ENCODE assay signal across 21 cellular contexts in genomic region chr12:97837401-97837800, GRCh38.
DNase-seq lines count a peak whose midpoint lies in the region; ATAC-seq, FAIRE-seq and TF ChIP-seq lines count a peak whose summit lies in the region.
"Had no signal": no experiment of that assay in that cellular context is flagged by ENCODE, and none has a peak within 500 bp of the region (broad histone marks: within the 10 kb centered on the region; RNA-seq: fewer than 3 reads in every experiment).

No MANE protein-coding gene starts in this region.

- no peaks in the 10 kb centered on the region for H3K9me3 ChIP-seq in astrocyte (ENCODE audit: insufficient read depth, low read depth, low read length)
- no peaks in the 10 kb centered on the region for H3K9me3 ChIP-seq in hepatocyte (ENCODE audit: low read depth)
- H3K9me3 ChIP-seq: gastrocnemius medialis, right atrium auricular region had no signal

- no peak overlapping the region for H2AFZ ChIP-seq in astrocyte (ENCODE audit: low read depth, low read length)
- no peak overlapping the region for H2AFZ ChIP-seq in hepatocyte

- no peak for FAIRE-seq in astrocyte (lab: Jason Lieb, UNC)
- FAIRE-seq: K562 had no signal

- no peak overlapping the region for H3K4me3 ChIP-seq in astrocyte (ENCODE audit: insufficient read depth, low read depth, low read length)
- H3K4me3 ChIP-seq in hepatocyte: no peak overlapping the region
- H3K4me3 ChIP-seq: gastrocnemius medialis, K562, right atrium auricular region had no signal

- H3K27me3 Mint-ChIP-seq in astrocyte (ENCODE audit: low read depth, unreplicated experiment) (no peaks in the 10 kb centered on the region), natural killer cell (ENCODE audit: low read depth in 2 of 2) (no peaks in the 10 kb centered on the region)
- H3K27me3 Mint-ChIP-seq: activated CD4-positive, alpha-beta T cell treated with anti-CD3 and anti-CD28 coated beads, Interleukin-2, amount 10 ng/mL, durations not matched to agents 7 days and 5 days; activated T-cell treated with anti-CD3 and anti-CD28 coated beads, Interleukin-2, amount 50 U/mL, for 24 hours; CD8-positive, alpha-beta memory T cell; dendritic cell treated with granulocyte-macrophage colony-stimulating factor and Interleukin-4, amounts not matched to agents 40 ng/mL and 50 ng/mL, for 4 days; stimulated activated naive B cell treated with anti-CD40 and anti-IgM and Interleukin-4, amounts not matched to agents 10 μg/mL and 1 μg/mL and 100 μg/mL, for 72 hours had no signal

- DNase-seq in DMS53 (lab: John Stamatoyannopoulos, UW) (peak; percentile 28), DMS53 treated with DMSO at 0.1 percent for 48 hours (lab: John Stamatoyannopoulos, UW; ENCODE audit: unreplicated experiment) (no peak), astrocyte (ENCODE audit: low read depth) (peak; percentile 56), hepatocyte (ENCODE audit: low spot score) (peak; percentile 32), superior temporal gyrus (ENCODE audit: extremely low spot score) (peak; percentile 42), natural killer cell (no peak)
- no peak for DNase-seq in stimulated activated CD4-positive, alpha-beta T cell treated with anti-CD3 and anti-CD28 coated beads, Interleukin-4, amount 100 ng/mL, for 4 hours
- DNase-seq: activated CD4-positive, alpha-beta T cell treated with anti-CD3 and anti-CD28 coated beads, Interleukin-2, amount 10 ng/mL, durations not matched to agents 7 days and 5 days; activated T-cell treated with anti-CD3 and anti-CD28 coated beads, Interleukin-2, amount 50 U/mL, for 24 hours; CD8-positive, alpha-beta memory T cell; gastrocnemius medialis; H7; islet precursor cell; NCI-H187; NCI-H524 treated with DMSO at 0.1 percent for 48 hours; stimulated activated naive B cell treated with anti-CD40 and anti-IgM and Interleukin-4, amounts not matched to agents 10 μg/mL and 1 μg/mL and 100 μg/mL, for 72 hours had no signal

- H3K27ac Mint-ChIP-seq in astrocyte (ENCODE audit: unreplicated experiment) (no peak overlapping the region), natural killer cell (no peak overlapping the region)
- H3K27ac Mint-ChIP-seq: activated CD4-positive, alpha-beta T cell treated with anti-CD3 and anti-CD28 coated beads, Interleukin-2, amount 10 ng/mL, durations not matched to agents 7 days and 5 days; activated T-cell treated with anti-CD3 and anti-CD28 coated beads, Interleukin-2, amount 50 U/mL, for 24 hours; CD8-positive, alpha-beta memory T cell; dendritic cell treated with granulocyte-macrophage colony-stimulating factor and Interleukin-4, amounts not matched to agents 40 ng/mL and 50 ng/mL, for 4 days; stimulated activated naive B cell treated with anti-CD40 and anti-IgM and Interleukin-4, amounts not matched to agents 10 μg/mL and 1 μg/mL and 100 μg/mL, for 72 hours had no signal

- H3K27ac ChIP-seq in astrocyte (ENCODE audit: low read depth, low read length): no peak overlapping the region
- H3K27ac ChIP-seq in hepatocyte: no peak overlapping the region
- H3K27ac ChIP-seq: 22Rv1, gastrocnemius medialis, right atrium auricular region had no signal

- H3K79me2 ChIP-seq in astrocyte (ENCODE audit: insufficient read depth, low read length): no peaks in the 10 kb centered on the region
- no peaks in the 10 kb centered on the region for H3K79me2 ChIP-seq in hepatocyte

- H3K4me1 Mint-ChIP-seq in astrocyte (ENCODE audit: low read depth, unreplicated experiment) (peaks cover 10% of the 10 kb centered on the region), natural killer cell (no peaks in the 10 kb centered on the region)
- H3K4me1 Mint-ChIP-seq: activated CD4-positive, alpha-beta T cell treated with anti-CD3 and anti-CD28 coated beads, Interleukin-2, amount 10 ng/mL, durations not matched to agents 7 days and 5 days; CD8-positive, alpha-beta memory T cell; stimulated activated naive B cell treated with anti-CD40 and anti-IgM and Interleukin-4, amounts not matched to agents 10 μg/mL and 1 μg/mL and 100 μg/mL, for 72 hours had no signal

- H4K20me1 ChIP-seq in astrocyte (ENCODE audit: insufficient read depth, low read length): no peaks in the 10 kb centered on the region
- H4K20me1 ChIP-seq in hepatocyte (ENCODE audit: insufficient read depth, poor library complexity, severe bottlenecking): no peaks in the 10 kb centered on the region

- H3K9me3 Mint-ChIP-seq in astrocyte (ENCODE audit: unreplicated experiment) (no peaks in the 10 kb centered on the region), natural killer cell (peaks cover 6 to 8% of the 10 kb centered on the region in 2 donors)
- H3K9me3 Mint-ChIP-seq: activated CD4-positive, alpha-beta T cell treated with anti-CD3 and anti-CD28 coated beads, Interleukin-2, amount 10 ng/mL, durations not matched to agents 7 days and 5 days; activated T-cell treated with anti-CD3 and anti-CD28 coated beads, Interleukin-2, amount 50 U/mL, for 24 hours; dendritic cell treated with granulocyte-macrophage colony-stimulating factor and Interleukin-4, amounts not matched to agents 40 ng/mL and 50 ng/mL, for 4 days had no signal

- TF ChIP-seq CTCF in astrocyte (IDR thresholded peaks at IDR 0.05; ENCODE audit: insufficient read depth, low read depth, low read length) (no peak), hepatocyte (IDR thresholded peaks at IDR 0.05; ENCODE audit: poor library complexity) (no peak), natural killer cell (IDR thresholded peaks at IDR 0.05) (no peak)

- ATAC-seq in natural killer cell (no peak), HG03565 (IDR thresholded peaks at IDR 0.05; ENCODE audit: unreplicated experiment) (no peak)
- ATAC-seq: gastrocnemius medialis; K562; stimulated activated naive B cell treated with anti-CD40 and anti-IgM and Interleukin-4, amounts not matched to agents 10 μg/mL and 1 μg/mL and 100 μg/mL, for 72 hours had no signal

- no peaks in the 10 kb centered on the region for H3K36me3 Mint-ChIP-seq in astrocyte (ENCODE audit: low read depth, unreplicated experiment)
- no peaks in the 10 kb centered on the region for H3K36me3 Mint-ChIP-seq in natural killer cell
- H3K36me3 Mint-ChIP-seq: CD8-positive, alpha-beta memory T cell; stimulated activated naive B cell treated with anti-CD40 and anti-IgM and Interleukin-4, amounts not matched to agents 10 μg/mL and 1 μg/mL and 100 μg/mL, for 72 hours had no signal

- intact Hi-C loops in natural killer cell (cut with micrococcal nuclease): no loop called here

- H3K36me3 ChIP-seq in astrocyte (ENCODE audit: insufficient read depth, low read length): no peaks in the 10 kb centered on the region
- no peaks in the 10 kb centered on the region for H3K36me3 ChIP-seq in hepatocyte (replicated peaks; ENCODE audit: insufficient read depth, low read depth)
- H3K36me3 ChIP-seq: gastrocnemius medialis, right atrium auricular region had no signal

- H3K27me3 ChIP-seq in astrocyte (ENCODE audit: insufficient read depth, low read length) (no peaks in the 10 kb centered on the region), hepatocyte (no peaks in the 10 kb centered on the region)
- H3K27me3 ChIP-seq: gastrocnemius medialis, right atrium auricular region had no signal

- H3K9me2 ChIP-seq in hepatocyte (replicated peaks; ENCODE audit: insufficient read depth): no peaks in the 10 kb centered on the region

- no peak overlapping the region for H3K9ac ChIP-seq in astrocyte (ENCODE audit: low read length)

- H3K4me1 ChIP-seq in astrocyte (ENCODE audit: insufficient read depth, low read length): no peaks in the 10 kb centered on the region
- H3K4me1 ChIP-seq in hepatocyte (ENCODE audit: insufficient read depth): no peaks in the 10 kb centered on the region
- H3K4me1 ChIP-seq: gastrocnemius medialis, right atrium auricular region had no signal

- H3K4me3 Mint-ChIP-seq in astrocyte (ENCODE audit: unreplicated experiment) (no peak overlapping the region), natural killer cell (no peak overlapping the region)
- H3K4me3 Mint-ChIP-seq: activated CD4-positive, alpha-beta T cell treated with anti-CD3 and anti-CD28 coated beads, Interleukin-2, amount 10 ng/mL, durations not matched to agents 7 days and 5 days; activated T-cell treated with anti-CD3 and anti-CD28 coated beads, Interleukin-2, amount 50 U/mL, for 24 hours; CD8-positive, alpha-beta memory T cell; dendritic cell treated with granulocyte-macrophage colony-stimulating factor and Interleukin-4, amounts not matched to agents 40 ng/mL and 50 ng/mL, for 4 days; stimulated activated naive B cell treated with anti-CD40 and anti-IgM and Interleukin-4, amounts not matched to agents 10 μg/mL and 1 μg/mL and 100 μg/mL, for 72 hours had no signal

- H3K4me2 ChIP-seq in astrocyte (ENCODE audit: low read length) (no peak overlapping the region), hepatocyte (no peak overlapping the region)

Comparison
In these comparisons a context has a peak if more than half of its experiments do, and no peak if none do; other contexts are left out.
1. DNase-seq: peak in DMS53 (single experiment), astrocyte (single experiment), hepatocyte (single experiment) and superior temporal gyrus (single experiment); none in DMS53 treated with DMSO at 0.1 percent for 48 hours (single experiment), natural killer cell (single experiment) and stimulated activated CD4-positive, alpha-beta T cell treated with anti-CD3 and anti-CD28 coated beads, Interleukin-4, amount 100 ng/mL, for 4 hours (0 of 2).